17 cellular contexts compared by ENCODE assay signal in the genomic region with DNA sequence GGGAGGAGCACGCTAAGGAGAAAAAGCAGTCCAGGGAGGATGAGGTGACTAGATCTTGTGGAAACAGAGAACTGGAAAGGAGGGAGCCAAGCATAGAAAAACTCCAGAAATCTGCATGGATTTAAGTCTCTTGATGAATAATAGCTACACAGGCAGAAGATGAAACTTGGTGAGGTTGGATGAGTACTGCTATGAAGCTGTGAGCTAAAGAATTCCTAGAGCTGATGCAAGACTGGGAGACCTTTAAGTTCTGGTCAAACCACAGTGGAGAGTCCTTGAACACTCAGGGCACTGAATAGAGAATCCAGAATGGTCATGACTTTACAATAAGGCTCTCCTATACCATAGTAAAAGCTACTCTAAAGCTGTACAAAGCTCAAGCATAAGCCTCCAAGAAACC. TPM values are rescaled to one million over a fixed set of nuclear protein-coding genes. Genes with fewer than 3 reads are reported as not detected.
DNase-seq lines count a peak whose midpoint lies in the region; ATAC-seq and TF ChIP-seq lines count a peak whose summit lies in the region.
"Had no signal": no experiment of that assay in that cellular context is flagged by ENCODE, and none has a peak within 500 bp of the region (broad histone marks: within the 10 kb centered on the region; RNA-seq: fewer than 3 reads in every experiment).

No MANE protein-coding gene starts in this region.

- in situ Hi-C loops in brain microvascular endothelial cell (cut with HindIII; ENCODE audit: low pct_ligation_motif_present, low sequenced_read_pairs), result no loop called here

- H3K27ac ChIP-seq in brain microvascular endothelial cell, result no peak overlapping the region
- H3K27ac ChIP-seq: HL-60 had no signal

- no peaks in the 10 kb centered on the region for H3K27me3 ChIP-seq in brain microvascular endothelial cell (replicated peaks)

- DNase-seq in EL (peak; percentile 44), brain microvascular endothelial cell (peak; percentile 66), fibroblast of the aortic adventitia (ENCODE audit: low read depth) (peak; percentile 24), stromal cell of bone marrow (ENCODE audit: low read depth) (peak; percentile 32), posterior cingulate gyrus (no peak), nucleus accumbens (lab: John Stamatoyannopoulos, UW) (no peak), NCI-H2081 (lab: John Stamatoyannopoulos, UW) (no peak)
- DNase-seq: AML-193, H7, NCI-H1417 treated with DMSO at 0.1 percent for 48 hours, NCI-H2029 treated with DMSO at 0.1 percent for 48 hours, NCI-H774, RPMI8226, SIG-M5 had no signal

- intact Hi-C loops in posterior cingulate gyrus (cut with DNase I), result no loop called here

- H3K4me3 ChIP-seq in brain microvascular endothelial cell (ENCODE audit: low read depth, low read length), result no peak overlapping the region
- no peak overlapping the region for H3K4me3 ChIP-seq in fibroblast of the aortic adventitia (ENCODE audit: low read depth, low read length)

- no peak for ATAC-seq in GM19351 (IDR thresholded peaks at IDR 0.05; ENCODE audit: unreplicated experiment)

- H3K36me3 ChIP-seq in brain microvascular endothelial cell (replicated peaks), result no peaks in the 10 kb centered on the region

- no peak for TF ChIP-seq CTCF in brain microvascular endothelial cell (IDR thresholded peaks at IDR 0.05; ENCODE audit: low read depth, low read length, missing control alignments)
- TF ChIP-seq CTCF in fibroblast of the aortic adventitia (IDR thresholded peaks at IDR 0.05; ENCODE audit: insufficient read depth, low read length), result no peak

RNA-seq across cellular contexts. Expression of a gene that starts 18.4 kb away (rescaled TPM):
- total RNA-seq in fibroblast of the aortic adventitia (ENCODE audit: low replicate concordance), result 1.6 and 40.2 TPM in 2 replicates
- total RNA-seq: NCI-H460 had no signal

Comparison
In these comparisons a context has a peak if more than half of its experiments do, and no peak if none do; other contexts are left out.
1. DNase-seq: peak in EL (single experiment), brain microvascular endothelial cell (single experiment), fibroblast of the aortic adventitia (single experiment) and stromal cell of bone marrow (single experiment); none in posterior cingulate gyrus (0 of 10), nucleus accumbens (0 of 56) and NCI-H2081 (0 of 2).